Comparison of ENCODE assay signal across 22 cellular contexts in genomic region chr11:62393735-62394134, GRCh38. TPM values are rescaled to one million over a fixed set of nuclear protein-coding genes. Genes with fewer than 3 reads are reported as not detected.
DNase-seq lines count a peak whose midpoint lies in the region; ATAC-seq, FAIRE-seq and TF ChIP-seq lines count a peak whose summit lies in the region.
"Had no signal": no experiment of that assay in that cellular context is flagged by ENCODE, and none has a peak within 500 bp of the region (broad histone marks: within the 10 kb centered on the region; RNA-seq: fewer than 3 reads in every experiment).

No MANE protein-coding gene starts in this region.

- TF ChIP-seq RAD21 in A549 (conservative IDR thresholded peaks at IDR 0.05 in 1 of 2, IDR thresholded peaks at IDR 0.05 in 1 of 2) (no peak), HepG2 (CRISPR knock-in tag; IDR thresholded peaks at IDR 0.05) (no peak)

- H3K4me1 Mint-ChIP-seq in WTC11 (peaks cover 21% of the 10 kb centered on the region), type B pancreatic cell (ENCODE audit: unreplicated experiment) (peaks cover 38% of the 10 kb centered on the region)

- H3K36me3 Mint-ChIP-seq in WTC11 (no peaks in the 10 kb centered on the region), type B pancreatic cell (no peaks in the 10 kb centered on the region)

- DNase-seq in A549 (ENCODE audit: low read depth in 1 of 2, low spot score in 1 of 2) (no peak), NCI-H82 (lab: John Stamatoyannopoulos, UW) (peak; percentile 67), WTC11 (ENCODE audit: low spot score) (no peak), type B pancreatic cell (ENCODE audit: extremely low spot score, unreplicated experiment) (no peak), RKO (ENCODE audit: low spot score) (no peak), HepG2 (ENCODE audit: low spot score) (no peak), GM12891 (ENCODE audit: insufficient read length, low spot score) (no peak)
- DNase-seq: HCEC 1CT, NCI-H1048, NCI-H1694 treated with DMSO at 0.1 percent for 48 hours, NCI-H2081, NCI-H2171, NCI-H226, NCI-H510A treated with DMSO at 0.1 percent for 48 hours, SJCRH30 had no signal

- no peaks in the 10 kb centered on the region for H3K9me3 Mint-ChIP-seq in WTC11
- no peaks in the 10 kb centered on the region for H3K9me3 Mint-ChIP-seq in type B pancreatic cell
- H3K9me3 Mint-ChIP-seq: IgD-negative memory B cell had no signal

- H3K27me3 Mint-ChIP-seq in WTC11 (ENCODE audit: low read depth): no peaks in the 10 kb centered on the region
- H3K27me3 Mint-ChIP-seq in type B pancreatic cell: no peaks in the 10 kb centered on the region

- ATAC-seq in A549 (no peak), WTC11 (no peak), HepG2 (no peak)
- ATAC-seq: Right ventricle myocardium inferior, SK-N-SH treated with all-trans-retinoic acid at 6 μM for 48 hours had no signal

- TF ChIP-seq CTCF in A549 (IDR thresholded peaks at IDR 0.05) (no peak), WTC11 (IDR thresholded peaks at IDR 0.05) (no peak), type B pancreatic cell (conservative IDR thresholded peaks at IDR 0.05) (peak; percentile 11), HepG2 (CRISPR knock-in tag; IDR thresholded peaks at IDR 0.05) (no peak)

- CTCF ChIA-PET in A549 (lab: Yijun Ruan, JAX) (interaction anchor here (0.7 to 8.3 kb wide), 23 partner anchors 10 to 403 kb away, joined by 3 to 201 read pairs (median 14); partner anchors contain the start of genes AHNAK, ASRGL1, C11orf98 and CSKMT), WTC11 (lab: Charles Lee) (interaction anchor here (2.0 to 5.9 kb wide), 5 partner anchors 11 to 158 kb away, joined by 25 to 279 read pairs (median 61); partner anchors contain the start of gene AHNAK), HepG2 (lab: Yijun Ruan, JAX; ENCODE audit: low intra/inter-chr PET ratio, low total read pairs) (interaction anchor here (2.0 to 2.4 kb wide), 2 partner anchors 13 to 167 kb away, joined by 19 to 25 read pairs; no protein-coding TSS in a partner anchor)

- H3K9me3 ChIP-seq in A549: no peaks in the 10 kb centered on the region
- H3K9me3 ChIP-seq in HepG2 (ENCODE audit: low read length): no peaks in the 10 kb centered on the region
- H3K9me3 ChIP-seq: SJCRH30 had no signal

- H3K79me2 ChIP-seq in HepG2 (ENCODE audit: insufficient read depth, low read length): no peaks in the 10 kb centered on the region

- H3K4me2 ChIP-seq in A549 (peak overlapping the region; percentile 38; the same call in 1 of the 3 replicates), HepG2 (ENCODE audit: low read depth, low read length) (no peak overlapping the region)

- intact Hi-C loops in HepG2 (cut with micrococcal nuclease; ENCODE audit: unreplicated experiment): loop anchor here (1.0 to 10.0 kb wide), 3 partner anchors 13 to 167 kb away; partner anchors contain the start of gene AHNAK

- H3K27ac Mint-ChIP-seq in WTC11: no peak overlapping the region
- H3K27ac Mint-ChIP-seq in type B pancreatic cell: peak overlapping the region; percentile 82

- no peak for TF ChIP-seq EP300 in A549 (IDR thresholded peaks at IDR 0.05)
- TF ChIP-seq EP300 in HepG2 (IDR thresholded peaks at IDR 0.05; ENCODE audit: low read depth in 2 of 2, low read length in 2 of 2): no peak
- no peak for TF ChIP-seq EP300 in HepG2 (CRISPR knock-in tag; IDR thresholded peaks at IDR 0.05; ENCODE audit: borderline replicate concordance)

- H3K9ac ChIP-seq in HepG2 (ENCODE audit: insufficient read depth, low read depth, low read length): no peak overlapping the region

- BruUV-seq in HepG2 (replicated peaks; lab: Mats Ljungman, UMichigan): no TSS peak

- H3K27ac ChIP-seq in A549: peak overlapping the region in 1 of 2 experiments; percentile 8; a peak in 1 of 6 replicates
- no peak overlapping the region for H3K27ac ChIP-seq in HepG2 (ENCODE audit: extremely low read length, insufficient read depth, low read length)
- H3K27ac ChIP-seq: 22Rv1, SJCRH30 had no signal

- TF ChIP-seq POLR2A in A549 (IDR thresholded peaks at IDR 0.05; ENCODE audit: low read length) (no peak), HepG2 (IDR thresholded peaks at IDR 0.05; ENCODE audit: insufficient read depth in 1 of 2, low read depth in 2 of 2, low read length in 2 of 2) (no peak), GM12891 (IDR thresholded peaks at IDR 0.05; ENCODE audit: low read depth, low read length) (no peak)

- peaks cover 28% of the 10 kb centered on the region for H3K4me1 ChIP-seq in A549
- peaks cover 14% of the 10 kb centered on the region for H3K4me1 ChIP-seq in HepG2 (ENCODE audit: insufficient read depth, low read length)

- in situ Hi-C loops in HepG2 (cut with HindIII; ENCODE audit: extremely low pct_ligation_motif_present, low pct_unique_long_range_greater_than_20kb): loop anchor here (10.0 kb wide), 1 partner anchor 311 kb away; the partner anchor contains the start of genes BSCL2 and GNG3

- no peak overlapping the region for H3K4me3 Mint-ChIP-seq in WTC11
- H3K4me3 Mint-ChIP-seq in type B pancreatic cell: no peak overlapping the region
- H3K4me3 Mint-ChIP-seq: IgD-negative memory B cell had no signal

- H3K4me3 ChIP-seq in A549 (no peak overlapping the region), HepG2 (replicated peaks in 1 of 3; ENCODE audit: insufficient read depth in 1 of 3, low read depth in 2 of 3, low read length in 3 of 3) (no peak overlapping the region)
- H3K4me3 ChIP-seq: GM12878, SJCRH30 had no signal

- H3K27me3 ChIP-seq in HepG2 (ENCODE audit: control insufficient read depth in 1 of 2, insufficient read depth in 2 of 2, low read length in 2 of 2): no peaks in the 10 kb centered on the region
- H3K27me3 ChIP-seq: SJCRH30 had no signal

- WGBS in A549 (ENCODE audit: missing lambda C conversion rate): 40% methylated on average over 5 of the region's 5 CpGs
- WGBS in HepG2 (ENCODE audit: low lambda C conversion rate): 88% methylated on average over 5 of the region's 5 CpGs

- POLR2A ChIA-PET in A549 (lab: Yijun Ruan, JAX) (no interaction called here), WTC11 (lab: Charles Lee) (no interaction called here), HepG2 (lab: Yijun Ruan, JAX) (interaction anchor here (1.0 to 1.8 kb wide), 2 partner anchors 271 to 448 kb away, joined by 5 read pairs; partner anchors contain the start of genes C11orf98 and CSKMT)

- no peak for FAIRE-seq in A549 (lab: Jason Lieb, UNC)
- FAIRE-seq in HepG2 (lab: Jason Lieb, UNC): no peak
- FAIRE-seq in GM12891 (lab: Jason Lieb, UNC): no peak
- FAIRE-seq: H1 had no signal

- no peaks in the 10 kb centered on the region for H4K20me1 ChIP-seq in HepG2 (ENCODE audit: insufficient read depth, low read length)

- H2AFZ ChIP-seq in HepG2 (ENCODE audit: low read length): no peak overlapping the region

- H3K36me3 ChIP-seq in HepG2 (replicated peaks in 1 of 2; ENCODE audit: control insufficient read depth in 1 of 2, insufficient read depth in 2 of 2, low read length in 2 of 2): peaks cover 6 to 7% of the 10 kb centered on the region in 2 experiments; a peak in 4 of 5 replicates
- H3K36me3 ChIP-seq: SJCRH30 had no signal

RNA-seq across cellular contexts. Expression of gene SCGB1A1, which starts 25.1 kb away (rescaled TPM):
- 0.47 TPM in 1 of 2 replicates, not detected in the other for polyA plus RNA-seq in A549 (2011; rRNA removed)
- polyA plus RNA-seq in A549 (2012; cell fraction: cytosol; rRNA removed): 0.37 and 0.52 TPM in 2 replicates
- not detected in 2 replicates for polyA plus RNA-seq in A549 (2012; cell fraction: nucleus; rRNA removed)
- not detected in 3 replicates for polyA plus RNA-seq in A549 (2017; fragmentation: RNase III; extraction: RNeasy Plus Mini Kit Qiagen cat#74134 plus additional on column Dnase treatment)
- polyA minus RNA-seq in A549 (2011; rRNA and poly(A)+ RNA removed): not detected in 2 replicates
- 1.1 to 1.6 TPM (median 1.2 TPM) in 3 replicates for total RNA-seq in WTC11 (2021)
- total RNA-seq in type B pancreatic cell (ENCODE audit: low replicate concordance): not detected in 2 replicates
- total RNA-seq in HepG2 (2016; rRNA removed; fragmentation: Illumina TruSeq; extraction: Trizol): not detected in 2 replicates
- total RNA-seq in HepG2 (2016; cell fraction: cytosol; rRNA removed; fragmentation: Illumina TruSeq; extraction: Trizol; ENCODE audit: low read depth): not detected in 2 replicates
- total RNA-seq in HepG2 (2016; cell fraction: insoluble cytoplasmic fraction; rRNA removed; fragmentation: Illumina TruSeq; extraction: Trizol): not detected in 2 replicates
- not detected in 2 replicates for total RNA-seq in HepG2 (2016; cell fraction: membrane; rRNA removed; fragmentation: Illumina TruSeq; extraction: Trizol)
- not detected in 2 replicates for total RNA-seq in HepG2 (2016; cell fraction: nucleus; rRNA removed; fragmentation: Illumina TruSeq; extraction: Trizol)
- not detected in 2 replicates for polyA plus RNA-seq in HepG2 (2011; rRNA removed)
- polyA plus RNA-seq in HepG2 (2011; cell fraction: cytosol; rRNA removed): not detected in 2 replicates
- polyA plus RNA-seq in HepG2 (2011; cell fraction: nucleus; rRNA removed): not detected in 2 replicates
- not detected in 2 replicates for polyA plus RNA-seq in HepG2 (2012)
- polyA plus RNA-seq in HepG2 (2016; cell fraction: cytosol; fragmentation: Illumina TruSeq; extraction: Trizol; ENCODE audit: low read depth): not detected in 2 replicates
- polyA plus RNA-seq in HepG2 (2016; cell fraction: insoluble cytoplasmic fraction; fragmentation: Illumina TruSeq; extraction: Trizol; ENCODE audit: low read depth): not detected in 2 replicates
- not detected in 2 replicates for polyA plus RNA-seq in HepG2 (2016; cell fraction: membrane; fragmentation: Illumina TruSeq; extraction: Trizol; ENCODE audit: low read depth)
- polyA plus RNA-seq in HepG2 (2016; cell fraction: nucleus; fragmentation: Illumina TruSeq; extraction: Trizol; ENCODE audit: insufficient read depth, low read depth): not detected in 2 replicates
- not detected in 2 replicates for polyA minus RNA-seq in HepG2 (2011; rRNA and poly(A)+ RNA removed; ENCODE audit: low replicate concordance)
- not detected in 2 replicates for polyA minus RNA-seq in HepG2 (2011; cell fraction: cytosol; rRNA and poly(A)+ RNA removed)
- not detected in 2 replicates for polyA minus RNA-seq in HepG2 (2011; cell fraction: nucleus; rRNA and poly(A)+ RNA removed)
- not detected for polyA plus RNA-seq in GM12891 (2012; ENCODE audit: low read depth, missing spikeins)
- total RNA-seq: GM12878, H1, Right ventricle myocardium inferior, SJCRH30 had no signal
- polyA plus RNA-seq: BJ, GM12878, H1, IgD-negative memory B cell had no signal

RNA-seq across cellular contexts. Expression of gene ASRGL1, which starts 56.5 kb away (rescaled TPM):
- polyA plus RNA-seq in A549 (2011; rRNA removed): 13.6 and 19.5 TPM in 2 replicates
- 16.9 and 21.0 TPM in 2 replicates for polyA plus RNA-seq in A549 (2012; cell fraction: cytosol; rRNA removed)
- 19.3 and 22.5 TPM in 2 replicates for polyA plus RNA-seq in A549 (2012; cell fraction: nucleus; rRNA removed)
- polyA plus RNA-seq in A549 (2017; fragmentation: RNase III; extraction: RNeasy Plus Mini Kit Qiagen cat#74134 plus additional on column Dnase treatment): 12.5 to 13.5 TPM (median 12.7 TPM) in 3 replicates
- polyA minus RNA-seq in A549 (2011; rRNA and poly(A)+ RNA removed): 11.2 and 13.8 TPM in 2 replicates
- total RNA-seq in WTC11 (2021): 36.3 to 51.6 TPM (median 41.5 TPM) in 3 replicates
- total RNA-seq in type B pancreatic cell (ENCODE audit: low replicate concordance): 10.0 and 48.0 TPM in 2 replicates
- 50.8 and 56.4 TPM in 2 replicates for total RNA-seq in HepG2 (2016; rRNA removed; fragmentation: Illumina TruSeq; extraction: Trizol)
- 13.7 and 14.0 TPM in 2 replicates for total RNA-seq in HepG2 (2016; cell fraction: cytosol; rRNA removed; fragmentation: Illumina TruSeq; extraction: Trizol; ENCODE audit: low read depth)
- 56.0 and 59.8 TPM in 2 replicates for total RNA-seq in HepG2 (2016; cell fraction: insoluble cytoplasmic fraction; rRNA removed; fragmentation: Illumina TruSeq; extraction: Trizol)
- 23.9 and 33.1 TPM in 2 replicates for total RNA-seq in HepG2 (2016; cell fraction: membrane; rRNA removed; fragmentation: Illumina TruSeq; extraction: Trizol)
- 25.4 and 37.0 TPM in 2 replicates for total RNA-seq in HepG2 (2016; cell fraction: nucleus; rRNA removed; fragmentation: Illumina TruSeq; extraction: Trizol)
- polyA plus RNA-seq in HepG2 (2011; rRNA removed): 83.4 and 97.5 TPM in 2 replicates
- 82.2 and 92.0 TPM in 2 replicates for polyA plus RNA-seq in HepG2 (2011; cell fraction: cytosol; rRNA removed)
- polyA plus RNA-seq in HepG2 (2011; cell fraction: nucleus; rRNA removed): 142 and 144 TPM in 2 replicates
- 38.9 and 45.7 TPM in 2 replicates for polyA plus RNA-seq in HepG2 (2012)
- 14.0 and 18.9 TPM in 2 replicates for polyA plus RNA-seq in HepG2 (2016; cell fraction: cytosol; fragmentation: Illumina TruSeq; extraction: Trizol; ENCODE audit: low read depth)
- polyA plus RNA-seq in HepG2 (2016; cell fraction: insoluble cytoplasmic fraction; fragmentation: Illumina TruSeq; extraction: Trizol; ENCODE audit: low read depth): 58.0 and 67.0 TPM in 2 replicates
- polyA plus RNA-seq in HepG2 (2016; cell fraction: membrane; fragmentation: Illumina TruSeq; extraction: Trizol; ENCODE audit: low read depth): 23.3 and 27.0 TPM in 2 replicates
- polyA plus RNA-seq in HepG2 (2016; cell fraction: nucleus; fragmentation: Illumina TruSeq; extraction: Trizol; ENCODE audit: insufficient read depth, low read depth): 55.7 and 55.8 TPM in 2 replicates
- 7.8 and 40.4 TPM in 2 replicates for polyA minus RNA-seq in HepG2 (2011; rRNA and poly(A)+ RNA removed; ENCODE audit: low replicate concordance)
- 20.0 and 21.3 TPM in 2 replicates for polyA minus RNA-seq in HepG2 (2011; cell fraction: cytosol; rRNA and poly(A)+ RNA removed)
- 57.7 and 61.4 TPM in 2 replicates for polyA minus RNA-seq in HepG2 (2011; cell fraction: nucleus; rRNA and poly(A)+ RNA removed)
- 2.3 TPM for polyA plus RNA-seq in GM12891 (2012; ENCODE audit: low read depth, missing spikeins)
